Comparison of ENCODE assay signal across 20 cellular contexts in the genomic region with DNA sequence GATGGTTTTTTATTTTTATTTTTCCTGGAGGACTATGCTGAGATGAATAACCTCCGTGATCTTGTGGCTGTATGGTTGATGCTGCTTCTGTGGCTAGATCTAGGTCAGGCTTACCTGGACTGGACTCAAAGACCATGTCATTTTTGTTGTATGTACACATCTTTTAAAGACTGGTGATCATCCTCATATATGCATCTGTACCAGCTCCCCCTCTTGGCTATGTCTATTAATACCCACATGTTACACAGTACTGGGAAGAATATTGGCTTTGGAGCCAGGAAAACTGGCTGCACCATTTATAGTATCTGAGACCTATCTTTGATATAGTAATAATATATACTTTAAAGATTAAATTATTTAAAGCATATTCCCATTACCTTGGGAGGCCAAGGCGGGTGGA. TPM values are rescaled to one million over a fixed set of nuclear protein-coding genes. Genes with fewer than 3 reads are reported as not detected.
A peak's percentile ranks its signal among the peaks of the same experiment; 100 is the strongest.
DNase-seq lines count a peak whose midpoint lies in the region; FAIRE-seq and TF ChIP-seq lines count a peak whose summit lies in the region.
"Had no signal": no experiment of that assay in that cellular context is flagged by ENCODE, and none has a peak within 500 bp of the region (broad histone marks: within the 10 kb centered on the region; RNA-seq: fewer than 3 reads in every experiment).

No MANE protein-coding gene starts in this region.

- peak; percentile 33; the same call in 1 of the 2 replicates for TF ChIP-seq RAD21 in SK-N-SH (IDR thresholded peaks at IDR 0.05; ENCODE audit: low read length)

- peaks cover 0 to 3% of the 10 kb centered on the region in 2 experiments for H3K36me3 ChIP-seq in SK-N-SH (replicated peaks in 1 of 2; ENCODE audit: control insufficient read depth in 1 of 2, insufficient read depth in 2 of 2, low read length in 1 of 2)
- H3K36me3 ChIP-seq: prostate gland, thyroid gland had no signal

- no peak for TF ChIP-seq CTCF in SK-N-SH (IDR thresholded peaks at IDR 0.05)
- peak; percentile 36 for TF ChIP-seq CTCF in fibroblast of villous mesenchyme (IDR thresholded peaks at IDR 0.05; ENCODE audit: insufficient read depth, low read depth, low read length)

- H3K9me2 ChIP-seq in SK-N-SH, result no peaks in the 10 kb centered on the region

- DNase-seq in AG20443 (ENCODE audit: low spot score) (peak; percentile 6), GM12891 (ENCODE audit: insufficient read length, low spot score) (no peak), SK-N-SH (peak; percentile 36), fibroblast of villous mesenchyme (ENCODE audit: low read depth) (no peak), NCI-H1105 (lab: John Stamatoyannopoulos, UW) (no peak), NCI-H2227 treated with DMSO at 0.1 percent for 48 hours (lab: John Stamatoyannopoulos, UW) (no peak), T-helper 9 cell (no peak), NCI-H1048 (lab: John Stamatoyannopoulos, UW) (no peak)
- DNase-seq: activated CD4-positive, alpha-beta memory T cell treated with anti-CD3 and anti-CD28 coated beads, Interleukin-2, amount 10 ng/mL, durations not matched to agents 7 days and 5 days; activated T-cell treated with anti-CD3 and anti-CD28 coated beads, Interleukin-2, amount 50 U/mL, for 72 hours; C1 segment of cervical spinal cord; hypothalamus; kidney; mesenchymal stem cell; NCI-H2107; NCI-H526; nephron progenitor cell; thyroid gland had no signal

- no peak overlapping the region for H3K4me2 ChIP-seq in SK-N-SH

- no peaks in the 10 kb centered on the region for H3K79me2 ChIP-seq in SK-N-SH (ENCODE audit: insufficient read depth)

- no peak overlapping the region for H3K9ac ChIP-seq in SK-N-SH

- no peak for TF ChIP-seq EP300 in SK-N-SH (IDR thresholded peaks at IDR 0.05; ENCODE audit: borderline replicate concordance in 1 of 2, low read depth in 1 of 2, low read length in 1 of 2)

- 100% methylated on average over 2 of the region's 2 CpGs for WGBS in SK-N-SH (ENCODE audit: low lambda C conversion rate)

- POLR2A ChIA-PET in SK-N-SH (lab: Yijun Ruan, JAX), result no interaction called here

- no peaks in the 10 kb centered on the region for H3K4me1 ChIP-seq in SK-N-SH (ENCODE audit: control insufficient read depth in 1 of 2, insufficient read depth in 2 of 2, low read depth in 1 of 2, low read length in 1 of 2)
- H3K4me1 ChIP-seq: prostate gland, thyroid gland had no signal

- no peak overlapping the region for H3K27ac ChIP-seq in SK-N-SH (ENCODE audit: low read depth in 2 of 2, low read length in 1 of 2)
- H3K27ac ChIP-seq: prostate gland, thyroid gland, VCaP had no signal

- H3F3A ChIP-seq in SK-N-SH (replicated peaks; ENCODE audit: insufficient read depth), result no peaks in the 10 kb centered on the region

- H3K27me3 ChIP-seq in SK-N-SH (ENCODE audit: insufficient read depth), result no peaks in the 10 kb centered on the region
- H3K27me3 ChIP-seq: thyroid gland had no signal

- no peaks in the 10 kb centered on the region for H4K20me1 ChIP-seq in SK-N-SH (ENCODE audit: insufficient read depth)

- peak; percentile 5 for FAIRE-seq in GM12891 (lab: Jason Lieb, UNC)
- FAIRE-seq: kidney had no signal

- no peaks in the 10 kb centered on the region for H3K9me3 ChIP-seq in SK-N-SH
- H3K9me3 ChIP-seq: prostate gland, thyroid gland had no signal

- H2AFZ ChIP-seq in SK-N-SH (ENCODE audit: low read depth), result no peak overlapping the region

- no peak for TF ChIP-seq POLR2A in GM12891 (IDR thresholded peaks at IDR 0.05; ENCODE audit: low read depth, low read length)

- CTCF ChIA-PET in SK-N-SH (lab: Yijun Ruan, JAX), result interaction anchor here (0.7 to 3.0 kb wide), 8 partner anchors 8 to 185 kb away, joined by 3 to 17 read pairs (median 4); a partner anchor contains a TSS

- no peak overlapping the region for H3K4me3 ChIP-seq in SK-N-SH (ENCODE audit: low read depth in 2 of 2, low read length in 1 of 2)
- no peak overlapping the region for H3K4me3 ChIP-seq in fibroblast of villous mesenchyme (ENCODE audit: low read depth, low read length)
- H3K4me3 ChIP-seq: prostate gland, thyroid gland had no signal

TF ChIP-seq in GM12891, 5 proteins besides CTCF, POLR2A, EP300 and RAD21:
- TF ChIP-seq SPI1 (IDR thresholded peaks at IDR 0.05; ENCODE audit: low read depth, low read length), result no peak
- TF ChIP-seq POLR2AphosphoS5 (IDR thresholded peaks at IDR 0.05; ENCODE audit: low read depth, low read length), result no peak

TF ChIP-seq in SK-N-SH, 30 proteins besides CTCF, POLR2A, EP300 and RAD21:
- TF ChIP-seq CHD2 (IDR thresholded peaks at IDR 0.05; ENCODE audit: low read length, partially characterized antibody) (no peak), TEAD4 (IDR thresholded peaks at IDR 0.05; ENCODE audit: borderline replicate concordance, insufficient read depth) (no peak), RCOR1 (IDR thresholded peaks at IDR 0.05; ENCODE audit: low read length) (no peak), FOSL2 (IDR thresholded peaks at IDR 0.05; ENCODE audit: borderline replicate concordance, low read depth) (no peak), SMC3 (IDR thresholded peaks at IDR 0.05; ENCODE audit: low read depth, low read length) (no peak), FOXJ3 (CRISPR knock-in tag; IDR thresholded peaks at IDR 0.05) (no peak), RXRA (IDR thresholded peaks at IDR 0.05; ENCODE audit: borderline replicate concordance, low read depth) (no peak), ELF1 (IDR thresholded peaks at IDR 0.05) (no peak), SIN3A (IDR thresholded peaks at IDR 0.05; ENCODE audit: borderline replicate concordance, low read depth, low read length) (no peak), GABPA (IDR thresholded peaks at IDR 0.05; ENCODE audit: low read depth) (no peak)

RNA-seq across cellular contexts. Expression of a gene that starts 18.4 kb away (rescaled TPM):
- polyA plus RNA-seq in GM12891 (2012; ENCODE audit: low read depth, missing spikeins), result 34.9 TPM
- 32.3 and 38.7 TPM in 2 replicates for polyA plus RNA-seq in SK-N-SH (2012; rRNA removed)
- 41.6 and 48.2 TPM in 2 replicates for polyA plus RNA-seq in SK-N-SH (2012; cell fraction: cytosol; rRNA removed)
- 20.0 and 38.6 TPM in 2 replicates for polyA plus RNA-seq in SK-N-SH (2012; cell fraction: nucleus; rRNA removed)
- total RNA-seq in fibroblast of villous mesenchyme, result 23.2 and 29.4 TPM in 2 replicates

Comparison
In these comparisons a context has a peak if more than half of its experiments do, and no peak if none do; other contexts are left out.
1. DNase-seq: peak in AG20443 (single experiment) and SK-N-SH (single experiment); none in GM12891 (single experiment), fibroblast of villous mesenchyme (single experiment), NCI-H1105 (single experiment), NCI-H2227 treated with DMSO at 0.1 percent for 48 hours (single experiment), T-helper 9 cell (single experiment) and NCI-H1048 (single experiment).